ENCODE assay signal across 25 cellular contexts in genomic region chr16:66668777-66669444, GRCh38. TPM values are rescaled to one million over a fixed set of nuclear protein-coding genes. Genes with fewer than 3 reads are reported as not detected.
A peak's percentile ranks its signal among the peaks of the same experiment; 100 is the strongest.
DNase-seq lines count a peak whose midpoint lies in the region; ATAC-seq and TF ChIP-seq lines count a peak whose summit lies in the region.
"Had no signal": no experiment of that assay in that cellular context is flagged by ENCODE, and none has a peak within 500 bp of the region (broad histone marks: within the 10 kb centered on the region; RNA-seq: fewer than 3 reads in every experiment).

No MANE protein-coding gene starts in this region.

- intact Hi-C loops in stomach (cut with DNase I; ENCODE audit: low total_unique reads), result no loop called here

- H3K79me2 ChIP-seq in ACC112 (ENCODE audit: control insufficient read depth, insufficient read depth, low read length, unreplicated experiment), result no peaks in the 10 kb centered on the region

- no peaks in the 10 kb centered on the region for H3K9me3 Mint-ChIP-seq in naive thymus-derived CD8-positive, alpha-beta T cell
- H3K9me3 Mint-ChIP-seq: activated CD4-positive, alpha-beta T cell treated with anti-CD3 and anti-CD28 coated beads, Interleukin-2, amount 10 ng/mL, durations not matched to agents 24 days and 14 days; natural killer cell treated with Interleukin-12 subunit alpha and Interleukin-12 subunit beta and Interleukin-15 and Interleukin-18, amount 100 ng/mL, for 72 hours had no signal

- no peaks in the 10 kb centered on the region for H3K36me3 Mint-ChIP-seq in naive thymus-derived CD8-positive, alpha-beta T cell
- H3K36me3 Mint-ChIP-seq: activated naive CD8-positive, alpha-beta T cell; natural killer cell treated with Interleukin-12 subunit alpha and Interleukin-12 subunit beta and Interleukin-15 and Interleukin-18, amount 100 ng/mL, for 72 hours had no signal

- DNase-seq in GM04503 (ENCODE audit: low read depth), result peak; percentile 83
- DNase-seq in fibroblast of mammary gland (ENCODE audit: low read depth), result peak; percentile 88
- no peak for DNase-seq in stomach
- DNase-seq in naive thymus-derived CD8-positive, alpha-beta T cell, result no peak
- DNase-seq in NCI-H1436 treated with DMSO at 0.1 percent for 48 hours (lab: John Stamatoyannopoulos, UW), result no peak
- no peak for DNase-seq in ecto neural progenitor cell (ENCODE audit: low spot score)
- DNase-seq: ACHN; activated CD4-positive, alpha-beta T cell treated with anti-CD3 and anti-CD28 coated beads, Interleukin-2, amount 10 ng/mL, durations not matched to agents 24 days and 14 days; body of pancreas; effector CD8-positive, alpha-beta T cell; Kasumi-1; NCI-H1092; NCI-H1930; NCI-H2227 treated with DMSO at 0.1 percent for 48 hours; NCI-H69; pancreas; stimulated activated CD4-positive, alpha-beta T cell treated with anti-CD3 and anti-CD28 coated beads, Interleukin-4, amount 100 ng/mL, for 24 hours; stimulated activated naive CD4-positive, alpha-beta T cell; T-helper 2 cell had no signal

- no peaks in the 10 kb centered on the region for H3K4me1 Mint-ChIP-seq in naive thymus-derived CD8-positive, alpha-beta T cell
- H3K4me1 Mint-ChIP-seq: activated CD4-positive, alpha-beta T cell treated with anti-CD3 and anti-CD28 coated beads, Interleukin-2, amount 10 ng/mL, durations not matched to agents 24 days and 14 days had no signal

- H3K36me3 ChIP-seq in ACC112 (ENCODE audit: insufficient read depth, low read length) (no peaks in the 10 kb centered on the region), stomach (peaks cover 0 to 5% (median 2%) of the 10 kb centered on the region in 4 donors)
- H3K36me3 ChIP-seq: pancreas, thoracic aorta, vagina had no signal

- H3K9me3 ChIP-seq in stomach, result no peaks in the 10 kb centered on the region
- H3K9me3 ChIP-seq: body of pancreas, pancreas, thoracic aorta, vagina had no signal

- no peak for TF ChIP-seq EP300 in stomach (IDR thresholded peaks at IDR 0.05)

- H3K27me3 Mint-ChIP-seq in naive thymus-derived CD8-positive, alpha-beta T cell, result peaks cover 0 to 2% (median 0%) of the 10 kb centered on the region in 5 donors
- H3K27me3 Mint-ChIP-seq: activated CD4-positive, alpha-beta T cell treated with anti-CD3 and anti-CD28 coated beads, Interleukin-2, amount 10 ng/mL, durations not matched to agents 24 days and 14 days; activated naive CD8-positive, alpha-beta T cell; natural killer cell treated with Interleukin-12 subunit alpha and Interleukin-12 subunit beta and Interleukin-15 and Interleukin-18, amount 100 ng/mL, for 72 hours had no signal

- no peak for TF ChIP-seq POLR2A in stomach (IDR thresholded peaks at IDR 0.05)

- H3K27me3 ChIP-seq in ACC112 (ENCODE audit: insufficient read depth, low read length) (no peaks in the 10 kb centered on the region), stomach (no peaks in the 10 kb centered on the region)
- H3K27me3 ChIP-seq: body of pancreas, pancreas, vagina had no signal

- WGBS in stomach, 5 donors, result 61 to 84% (median 76%) methylated on average over 6 of the region's 6 CpGs

- H3K4me3 ChIP-seq in ACC112 (ENCODE audit: low read depth, low read length) (no peak overlapping the region), fibroblast of mammary gland (ENCODE audit: control insufficient read depth, low read depth, low read length) (no peak overlapping the region), stomach (no peak overlapping the region)
- H3K4me3 ChIP-seq: body of pancreas, pancreas, thoracic aorta, vagina had no signal

- no peaks in the 10 kb centered on the region for H3K4me1 ChIP-seq in ACC112 (ENCODE audit: control insufficient read depth, insufficient read depth, low read length, unreplicated experiment)
- no peaks in the 10 kb centered on the region for H3K4me1 ChIP-seq in stomach
- H3K4me1 ChIP-seq: body of pancreas, pancreas, vagina had no signal

- TF ChIP-seq CTCF in fibroblast of mammary gland (conservative IDR thresholded peaks at IDR 0.05; ENCODE audit: control insufficient read depth, insufficient read depth, low read depth, low read length) (no peak), stomach (IDR thresholded peaks at IDR 0.05) (no peak)

- peak overlapping the region; percentile 0; the same call in 1 of the 2 replicates for H3K27ac ChIP-seq in ACC112 (ENCODE audit: low read depth, low read length)
- no peak overlapping the region for H3K27ac ChIP-seq in stomach
- H3K27ac ChIP-seq: body of pancreas, pancreas, thoracic aorta, vagina had no signal

- no peak overlapping the region for H3K27ac Mint-ChIP-seq in naive thymus-derived CD8-positive, alpha-beta T cell
- H3K27ac Mint-ChIP-seq: activated CD4-positive, alpha-beta T cell treated with anti-CD3 and anti-CD28 coated beads, Interleukin-2, amount 10 ng/mL, durations not matched to agents 24 days and 14 days; activated naive CD8-positive, alpha-beta T cell; natural killer cell treated with Interleukin-12 subunit alpha and Interleukin-12 subunit beta and Interleukin-15 and Interleukin-18, amount 100 ng/mL, for 72 hours had no signal

- H2AFZ ChIP-seq in ACC112 (ENCODE audit: low read length, unreplicated experiment), result no peak overlapping the region

- H3K4me3 Mint-ChIP-seq in naive thymus-derived CD8-positive, alpha-beta T cell, result no peak overlapping the region
- H3K4me3 Mint-ChIP-seq: activated CD4-positive, alpha-beta T cell treated with anti-CD3 and anti-CD28 coated beads, Interleukin-2, amount 10 ng/mL, durations not matched to agents 24 days and 14 days; activated naive CD8-positive, alpha-beta T cell; natural killer cell treated with Interleukin-12 subunit alpha and Interleukin-12 subunit beta and Interleukin-15 and Interleukin-18, amount 100 ng/mL, for 72 hours had no signal

- peak; percentile 70 for ATAC-seq in SK-N-SH treated with all-trans-retinoic acid at 6 μM for 48 hours
- no peak for ATAC-seq in naive thymus-derived CD8-positive, alpha-beta T cell
- ATAC-seq: body of pancreas; natural killer cell treated with Interleukin-12 subunit alpha and Interleukin-12 subunit beta and Interleukin-15 and Interleukin-18, amount 100 ng/mL, for 72 hours; pancreas had no signal

- POLR2A ChIA-PET in naive thymus-derived CD8-positive, alpha-beta T cell (lab: Charles Lee), result interaction anchor here (1.0 kb wide), 1 partner anchor 8 kb away, joined by 3 read pairs; no protein-coding TSS in a partner anchor

TF ChIP-seq in SK-N-SH treated with all-trans-retinoic acid at 6 μM for 48 hours, 23 proteins besides CTCF, POLR2A, EP300 and RAD21 (continues in another document):
- no peak for TF ChIP-seq PPARA (CRISPR knock-in tag; IDR thresholded peaks at IDR 0.05; ENCODE audit: borderline replicate concordance)
- TF ChIP-seq SNAI2 (CRISPR knock-in tag; IDR thresholded peaks at IDR 0.05), result no peak
- TF ChIP-seq ZC3H10 (CRISPR knock-in tag; IDR thresholded peaks at IDR 0.05), result no peak
- TF ChIP-seq CSRNP3 (CRISPR knock-in tag; IDR thresholded peaks at IDR 0.05), result no peak
- no peak for TF ChIP-seq TOX (CRISPR knock-in tag; IDR thresholded peaks at IDR 0.05; ENCODE audit: borderline replicate concordance)
- no peak for TF ChIP-seq ZNF70 (CRISPR knock-in tag; IDR thresholded peaks at IDR 0.05)
- no peak for TF ChIP-seq RARB (CRISPR knock-in tag; IDR thresholded peaks at IDR 0.05)
- no peak for TF ChIP-seq ISL1 (CRISPR knock-in tag; IDR thresholded peaks at IDR 0.05)
- no peak for TF ChIP-seq ZFP3 (CRISPR knock-in tag; IDR thresholded peaks at IDR 0.05)
- TF ChIP-seq ZNF565 (CRISPR knock-in tag; conservative IDR thresholded peaks at IDR 0.05; ENCODE audit: low read depth), result no peak
- TF ChIP-seq BACH2 (CRISPR knock-in tag; IDR thresholded peaks at IDR 0.05; ENCODE audit: borderline replicate concordance), result no peak
- no peak for TF ChIP-seq ESRRG (CRISPR knock-in tag; IDR thresholded peaks at IDR 0.05)
- no peak for TF ChIP-seq PATZ1 (CRISPR knock-in tag; IDR thresholded peaks at IDR 0.05; ENCODE audit: borderline replicate concordance)
- no peak for TF ChIP-seq TCF4 (CRISPR knock-in tag; IDR thresholded peaks at IDR 0.05; ENCODE audit: borderline replicate concordance)
- no peak for TF ChIP-seq GLIS3 (CRISPR knock-in tag; IDR thresholded peaks at IDR 0.05)
- no peak for TF ChIP-seq ARNTL (CRISPR knock-in tag; IDR thresholded peaks at IDR 0.05; ENCODE audit: borderline replicate concordance, low read depth)
- TF ChIP-seq CSDC2 (CRISPR knock-in tag; IDR thresholded peaks at IDR 0.05), result no peak
- TF ChIP-seq OSR1 (CRISPR knock-in tag; IDR thresholded peaks at IDR 0.05), result no peak

RNA-seq across cellular contexts. Expression of gene CMTM4, which starts 27.6 kb away (rescaled TPM):
- 100 to 1,000 TPM in 3 of 5 donors, 10 to 100 TPM in 2; 10.5 to 244 (median 127) TPM for total RNA-seq in stomach
- 10 to 100 TPM; 15.1 to 38.2 (median 24.1) TPM for polyA plus RNA-seq in stomach
- total RNA-seq in naive thymus-derived CD8-positive, alpha-beta T cell, result 1 to 10 TPM; 2.0 to 3.1 TPM
- under 1 TPM in 2 of 3 donors, not detected in 1; 0.15 to 0.26 TPM for polyA plus RNA-seq in naive thymus-derived CD8-positive, alpha-beta T cell

Comparison
In these comparisons a context has a peak if more than half of its experiments do, and no peak if none do; other contexts are left out.
1. DNase-seq: peak in GM04503 (single experiment) and fibroblast of mammary gland (single experiment); none in stomach (single experiment), naive thymus-derived CD8-positive, alpha-beta T cell (0 of 10), NCI-H1436 treated with DMSO at 0.1 percent for 48 hours (single experiment) and ecto neural progenitor cell (single experiment).